15 cellular contexts compared by ENCODE assay signal in the genomic region with DNA sequence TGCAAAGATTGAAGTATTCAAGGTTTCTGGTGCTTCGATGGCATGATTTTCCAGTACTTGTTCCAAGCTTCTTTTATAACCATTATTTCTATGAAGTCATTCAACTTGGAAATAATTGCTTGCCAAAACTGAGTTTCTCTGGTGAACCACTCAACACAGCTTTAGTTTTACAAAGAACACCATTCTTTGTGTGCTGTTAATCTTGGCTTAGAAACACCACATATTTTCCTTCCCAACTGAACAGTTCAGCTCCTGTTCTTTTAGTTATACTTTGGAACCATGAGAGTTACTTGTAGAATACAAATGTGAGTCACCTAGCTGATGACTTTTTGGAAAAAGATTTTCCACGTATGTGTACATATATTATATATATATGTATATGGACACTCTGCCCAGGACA. TPM values are rescaled to one million over a fixed set of nuclear protein-coding genes. Genes with fewer than 3 reads are reported as not detected.
"Had no signal": no experiment of that assay in that cellular context is flagged by ENCODE, and none has a peak within 500 bp of the region (broad histone marks: within the 10 kb centered on the region; RNA-seq: fewer than 3 reads in every experiment).

No MANE protein-coding gene starts in this region.

- DNase-seq: activated CD4-positive, alpha-beta memory T cell treated with anti-CD3 and anti-CD28 coated beads, Interleukin-2, amount 10 ng/mL, durations not matched to agents 7 days and 5 days; activated CD4-positive, alpha-beta T cell treated with anti-CD3 and anti-CD28 coated beads for 36 hours; activated effector memory CD4-positive, alpha-beta T cell treated with Interleukin-2 at 50 U/mL for 16 hours; activated naive CD4-positive, alpha-beta T cell treated with anti-CD3 and anti-CD28 coated beads, Interleukin-2, amount 50 U/mL, for 16 hours; activated T-cell treated with anti-CD3 and anti-CD28 coated beads, Interleukin-2, amount 50 U/mL, for 4 hours; cortex of kidney; effector CD4-positive, alpha-beta T cell; esophagus squamous epithelium; gastrocnemius medialis; islet precursor cell; mesenchymal stem cell; natural killer cell; small intestine; T-helper 2 cell; upper lobe of left lung had no signal

RNA-seq across cellular contexts. Expression of a gene that starts 32.7 kb away (rescaled TPM):
- total RNA-seq: activated CD4-positive, alpha-beta memory T cell treated with anti-CD3 and anti-CD28 coated beads, Interleukin-2, amount 10 ng/mL, durations not matched to agents 7 days and 5 days; activated CD4-positive, alpha-beta T cell treated with anti-CD3 and anti-CD28 coated beads for 36 hours; natural killer cell had no signal
